Comparison of ENCODE assay signal across 16 cellular contexts in the genomic region with DNA sequence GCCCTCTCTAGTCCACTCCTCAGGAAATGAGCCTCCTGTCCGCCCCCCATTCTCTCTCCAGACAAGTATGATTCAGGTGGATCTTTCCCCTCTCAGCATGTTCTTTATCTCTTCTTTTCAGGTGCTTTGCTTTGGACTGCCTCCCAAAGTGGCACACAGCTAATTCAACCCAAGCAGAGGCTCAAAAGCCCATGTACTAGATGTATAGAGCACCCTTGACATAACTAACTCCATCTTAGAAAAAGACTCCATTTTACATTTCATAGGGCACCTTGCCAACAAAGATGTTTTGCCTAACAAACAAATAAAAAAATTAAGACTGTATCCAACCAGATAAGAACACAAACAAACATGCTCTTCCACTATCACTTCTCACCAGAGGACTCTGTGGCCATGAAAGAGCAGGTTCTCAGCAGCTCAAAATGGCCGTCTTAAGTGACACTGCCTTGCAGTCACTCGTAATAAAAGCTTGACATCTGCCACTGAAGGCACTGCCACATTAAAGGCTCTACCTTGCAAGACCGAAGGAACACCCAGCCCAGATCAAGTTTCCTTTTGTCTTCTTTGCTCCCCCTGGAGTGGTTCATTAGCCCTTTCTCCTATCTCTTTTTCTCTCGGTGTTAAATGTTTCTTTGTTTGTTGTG.
DNase-seq lines count a peak whose midpoint lies in the region; ATAC-seq, FAIRE-seq and TF ChIP-seq lines count a peak whose summit lies in the region.
"Had no signal": no experiment of that assay in that cellular context is flagged by ENCODE, and none has a peak within 500 bp of the region (broad histone marks: within the 10 kb centered on the region; RNA-seq: fewer than 3 reads in every experiment).

No MANE protein-coding gene starts in this region.

- 0 out of 2 replicates have a peak, but pooled peaks cover 4% of the 10 kb centered on the region for H3K27me3 ChIP-seq in GM23338 (ENCODE audit: insufficient read depth)
- no peaks in the 10 kb centered on the region for H3K27me3 ChIP-seq in astrocyte (ENCODE audit: insufficient read depth, low read length)
- no peaks in the 10 kb centered on the region for H3K27me3 ChIP-seq in mesendoderm (ENCODE audit: insufficient read depth, low read length, poor library complexity)
- H3K27me3 ChIP-seq: BE2C had no signal

- H3K4me2 ChIP-seq in GM23338 (no peak overlapping the region), astrocyte (ENCODE audit: low read length) (no peak overlapping the region), mesendoderm (ENCODE audit: low read length) (no peak overlapping the region)

- H3K23ac ChIP-seq in mesendoderm (ENCODE audit: low read length) = no peak overlapping the region

- FAIRE-seq in astrocyte (lab: Jason Lieb, UNC) = peak; percentile 80
- FAIRE-seq: HepG2, RCC 7860 had no signal

- H3K9me2 ChIP-seq in GM23338 (ENCODE audit: insufficient read depth) = no peaks in the 10 kb centered on the region

- H4K8ac ChIP-seq in mesendoderm (ENCODE audit: low read depth, low read length) = no peak overlapping the region

- H3K36me3 Mint-ChIP-seq in GM23338 (ENCODE audit: low read depth) = no peaks in the 10 kb centered on the region
- no peaks in the 10 kb centered on the region for H3K36me3 Mint-ChIP-seq in astrocyte (ENCODE audit: low read depth, unreplicated experiment)

- H3K27ac ChIP-seq in GM23338 (ENCODE audit: low read depth) = no peak overlapping the region
- no peak overlapping the region for H3K27ac ChIP-seq in astrocyte (ENCODE audit: low read depth, low read length)
- no peak overlapping the region for H3K27ac ChIP-seq in mesendoderm (ENCODE audit: low read depth, low read length)

- no peak overlapping the region for H3K9ac ChIP-seq in astrocyte (ENCODE audit: low read length)
- H3K9ac ChIP-seq in mesendoderm (ENCODE audit: low read length) = no peak overlapping the region

- no peaks in the 10 kb centered on the region for H3K79me1 ChIP-seq in mesendoderm (ENCODE audit: low read length)

- H3K27ac Mint-ChIP-seq in GM23338 = no peak overlapping the region
- peak overlapping the region; percentile 27 for H3K27ac Mint-ChIP-seq in astrocyte (ENCODE audit: unreplicated experiment)
- H3K27ac Mint-ChIP-seq: CD8-positive, alpha-beta memory T cell had no signal

- no peak overlapping the region for H3K4me3 ChIP-seq in GM23338
- H3K4me3 ChIP-seq in astrocyte (ENCODE audit: insufficient read depth, low read depth, low read length) = no peak overlapping the region
- no peak overlapping the region for H3K4me3 ChIP-seq in mesendoderm (ENCODE audit: low read length)

- H3K27me3 Mint-ChIP-seq in GM23338 (ENCODE audit: insufficient read depth, low read depth, poor library complexity) (peaks cover 3% of the 10 kb centered on the region), astrocyte (ENCODE audit: low read depth, unreplicated experiment) (no peaks in the 10 kb centered on the region)

- no peak overlapping the region for H3K4ac ChIP-seq in mesendoderm (ENCODE audit: low read depth, low read length)

- no peak overlapping the region for H3K56ac ChIP-seq in mesendoderm (ENCODE audit: low read length)

- H3K79me2 ChIP-seq in GM23338 (replicated peaks; ENCODE audit: insufficient read depth) (no peaks in the 10 kb centered on the region), astrocyte (ENCODE audit: insufficient read depth, low read length) (no peaks in the 10 kb centered on the region), mesendoderm (ENCODE audit: control insufficient read depth, insufficient read depth, low read length) (no peaks in the 10 kb centered on the region)

- TF ChIP-seq CTCF in GM23338 (conservative IDR thresholded peaks at IDR 0.05; ENCODE audit: low read depth in 2 of 2) (no peak), astrocyte (IDR thresholded peaks at IDR 0.05; ENCODE audit: insufficient read depth, low read depth, low read length) (no peak)

- H3K4me1 Mint-ChIP-seq in GM23338 = peaks cover 13% of the 10 kb centered on the region; the same call in 2 of the 3 replicates
- H3K4me1 Mint-ChIP-seq in astrocyte (ENCODE audit: low read depth, unreplicated experiment) = peaks cover 6% of the 10 kb centered on the region

- no peak overlapping the region for H2BK5ac ChIP-seq in mesendoderm (ENCODE audit: low read length)

- H2BK120ac ChIP-seq in mesendoderm (ENCODE audit: low read depth, low read length) = no peak overlapping the region

- no peak overlapping the region for H3K4me3 Mint-ChIP-seq in GM23338
- no peak overlapping the region for H3K4me3 Mint-ChIP-seq in astrocyte (ENCODE audit: unreplicated experiment)
- H3K4me3 Mint-ChIP-seq: H9 had no signal

- no peak overlapping the region for H2AK5ac ChIP-seq in mesendoderm (ENCODE audit: low read length)

- H3K4me1 ChIP-seq in GM23338 (ENCODE audit: insufficient read depth) (no peaks in the 10 kb centered on the region), astrocyte (ENCODE audit: insufficient read depth, low read length) (no peaks in the 10 kb centered on the region), mesendoderm (ENCODE audit: control insufficient read depth, low read depth, low read length) (no peaks in the 10 kb centered on the region)
- H3K4me1 ChIP-seq: BE2C had no signal

- H4K20me1 ChIP-seq in GM23338 (replicated peaks; ENCODE audit: insufficient read depth) = no peaks in the 10 kb centered on the region
- no peaks in the 10 kb centered on the region for H4K20me1 ChIP-seq in astrocyte (ENCODE audit: insufficient read depth, low read length)

- no peaks in the 10 kb centered on the region for H3K9me3 Mint-ChIP-seq in GM23338
- H3K9me3 Mint-ChIP-seq in astrocyte (ENCODE audit: unreplicated experiment) = no peaks in the 10 kb centered on the region
- H3K9me3 Mint-ChIP-seq: CD8-positive, alpha-beta memory T cell had no signal

- H3F3A ChIP-seq in GM23338 (replicated peaks; ENCODE audit: low read depth) = no peaks in the 10 kb centered on the region

- ATAC-seq in GM23338 (peak; percentile 26; the same call in 2 of the 3 replicates), HG03439 (IDR thresholded peaks at IDR 0.05; ENCODE audit: unreplicated experiment) (no peak), GM19023 (IDR thresholded peaks at IDR 0.05; ENCODE audit: unreplicated experiment) (no peak), left lobe of liver (no peak)
- ATAC-seq: HepG2 had no signal

- H2BK15ac ChIP-seq in mesendoderm (replicated peaks; ENCODE audit: low read depth) = no peak overlapping the region

- H4K5ac ChIP-seq in mesendoderm (ENCODE audit: low read length) = no peak overlapping the region

- DNase-seq in GM23338 (ENCODE audit: low spot score) = peak; percentile 27
- peak; percentile 0 for DNase-seq in NAMALWA (ENCODE audit: low spot score)
- DNase-seq in astrocyte (ENCODE audit: low read depth) = no peak
- DNase-seq in mesendoderm = peak; percentile 58
- no peak for DNase-seq in left lobe of liver (ENCODE audit: low spot score)
- DNase-seq: BE2C; CD8-positive, alpha-beta memory T cell; H9; Karpas-422; NCI-H1417; NCI-H1930; SHP77 had no signal

- H2AFZ ChIP-seq in GM23338 = 0 out of 2 replicates have a peak overlapping the region, but pooled peaks have one; percentile 32
- no peak overlapping the region for H2AFZ ChIP-seq in astrocyte (ENCODE audit: low read depth, low read length)

- no peaks in the 10 kb centered on the region for H3K9me3 ChIP-seq in astrocyte (ENCODE audit: insufficient read depth, low read depth, low read length)
- H3K9me3 ChIP-seq: BE2C had no signal

- H3K18ac ChIP-seq in mesendoderm (ENCODE audit: low read length) = no peak overlapping the region

- WGBS in mesendoderm (ENCODE audit: extremely low coverage, insufficient coverage, low lambda C conversion rate) = no CpG with 5 or more reads among the region's 5 CpGs

- H3K36me3 ChIP-seq in GM23338 (ENCODE audit: insufficient read depth) = no peaks in the 10 kb centered on the region
- no peaks in the 10 kb centered on the region for H3K36me3 ChIP-seq in astrocyte (ENCODE audit: insufficient read depth, low read length)
- H3K36me3 ChIP-seq in mesendoderm (ENCODE audit: control insufficient read depth, insufficient read depth, low read length) = no peaks in the 10 kb centered on the region
- H3K36me3 ChIP-seq: BE2C had no signal

TF ChIP-seq in GM23338, 12 proteins besides CTCF, POLR2A, EP300 and RAD21:
- TF ChIP-seq EZH2 (IDR thresholded peaks at IDR 0.05; ENCODE audit: low read depth, unreplicated experiment) (no peak), ZNF331 (CRISPR knock-in tag; IDR thresholded peaks at IDR 0.05; ENCODE audit: low read depth) (no peak), JUNB (IDR thresholded peaks at IDR 0.05; ENCODE audit: unreplicated experiment) (no peak), ZNF114 (CRISPR knock-in tag; IDR thresholded peaks at IDR 0.05) (no peak), EZH2phosphoT487 (IDR thresholded peaks at IDR 0.05; ENCODE audit: unreplicated experiment) (no peak), NANOG (IDR thresholded peaks at IDR 0.05; ENCODE audit: borderline replicate concordance) (no peak), STAT1 (IDR thresholded peaks at IDR 0.05; ENCODE audit: unreplicated experiment) (no peak)
- TF ChIP-seq, protein P1, sequence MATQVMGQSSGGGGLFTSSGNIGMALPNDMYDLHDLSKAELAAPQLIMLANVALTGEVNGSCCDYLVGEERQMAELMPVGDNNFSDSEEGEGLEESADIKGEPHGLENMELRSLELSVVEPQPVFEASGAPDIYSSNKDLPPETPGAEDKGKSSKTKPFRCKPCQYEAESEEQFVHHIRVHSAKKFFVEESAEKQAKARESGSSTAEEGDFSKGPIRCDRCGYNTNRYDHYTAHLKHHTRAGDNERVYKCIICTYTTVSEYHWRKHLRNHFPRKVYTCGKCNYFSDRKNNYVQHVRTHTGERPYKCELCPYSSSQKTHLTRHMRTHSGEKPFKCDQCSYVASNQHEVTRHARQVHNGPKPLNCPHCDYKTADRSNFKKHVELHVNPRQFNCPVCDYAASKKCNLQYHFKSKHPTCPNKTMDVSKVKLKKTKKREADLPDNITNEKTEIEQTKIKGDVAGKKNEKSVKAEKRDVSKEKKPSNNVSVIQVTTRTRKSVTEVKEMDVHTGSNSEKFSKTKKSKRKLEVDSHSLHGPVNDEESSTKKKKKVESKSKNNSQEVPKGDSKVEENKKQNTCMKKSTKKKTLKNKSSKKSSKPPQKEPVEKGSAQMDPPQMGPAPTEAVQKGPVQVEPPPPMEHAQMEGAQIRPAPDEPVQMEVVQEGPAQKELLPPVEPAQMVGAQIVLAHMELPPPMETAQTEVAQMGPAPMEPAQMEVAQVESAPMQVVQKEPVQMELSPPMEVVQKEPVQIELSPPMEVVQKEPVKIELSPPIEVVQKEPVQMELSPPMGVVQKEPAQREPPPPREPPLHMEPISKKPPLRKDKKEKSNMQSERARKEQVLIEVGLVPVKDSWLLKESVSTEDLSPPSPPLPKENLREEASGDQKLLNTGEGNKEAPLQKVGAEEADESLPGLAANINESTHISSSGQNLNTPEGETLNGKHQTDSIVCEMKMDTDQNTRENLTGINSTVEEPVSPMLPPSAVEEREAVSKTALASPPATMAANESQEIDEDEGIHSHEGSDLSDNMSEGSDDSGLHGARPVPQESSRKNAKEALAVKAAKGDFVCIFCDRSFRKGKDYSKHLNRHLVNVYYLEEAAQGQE (IDR thresholded peaks at IDR 0.05; ENCODE audit: unreplicated experiment) = no peak

Comparison
In these comparisons a context has a peak if more than half of its experiments do, and no peak if none do; other contexts are left out.
1. DNase-seq: peak in GM23338 (single experiment), NAMALWA (single experiment) and mesendoderm (single experiment); none in astrocyte (single experiment) and left lobe of liver (single experiment).